ENCODE assay signal across 8 cellular contexts in the genomic region with DNA sequence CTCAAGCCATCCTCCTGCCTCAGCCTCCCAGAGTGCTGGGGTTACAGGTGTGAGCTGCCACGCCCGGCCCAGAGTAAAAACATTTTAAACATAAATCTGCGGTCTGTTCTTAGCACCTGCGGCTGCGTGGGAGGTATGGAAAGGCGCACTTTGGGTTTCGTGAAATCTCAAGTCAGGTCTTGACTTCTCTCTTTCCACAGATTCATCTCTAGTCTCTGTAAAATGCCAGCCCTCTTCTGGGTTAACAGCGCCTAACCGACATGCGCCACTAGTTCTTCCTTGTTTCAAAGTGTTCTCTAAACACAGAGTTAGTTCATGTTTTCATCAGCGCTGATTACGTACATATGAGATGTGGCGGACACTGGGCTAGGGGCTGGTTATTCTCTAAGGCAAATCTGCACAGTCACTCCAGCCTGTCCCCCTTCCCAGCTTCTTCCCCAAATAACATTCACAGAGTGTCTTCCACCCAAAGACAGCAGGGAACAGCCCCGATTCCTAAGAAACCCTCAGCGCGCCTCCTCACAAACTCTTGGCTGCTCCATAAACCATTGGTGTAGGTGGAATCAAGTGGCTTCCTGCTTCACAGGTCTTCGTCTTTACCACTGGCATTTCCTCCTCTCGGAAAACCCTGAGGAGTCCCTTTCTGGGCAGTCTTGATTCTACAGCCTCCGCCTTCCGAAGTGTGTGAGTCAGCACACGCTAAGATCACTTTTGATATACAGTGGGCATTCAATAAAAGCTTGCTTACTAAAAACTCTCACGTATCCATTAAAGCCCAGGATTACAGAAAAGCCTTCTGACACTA. TPM values are rescaled to one million over a fixed set of nuclear protein-coding genes. Genes with fewer than 3 reads are reported as not detected.
DNase-seq lines count a peak whose midpoint lies in the region; ATAC-seq, FAIRE-seq and TF ChIP-seq lines count a peak whose summit lies in the region.

No MANE protein-coding gene starts in this region.

- DNase-seq in AG08395 (ENCODE audit: low spot score) (peak; percentile 68), GM19239 (ENCODE audit: insufficient read length, low spot score) (peak; percentile 44), HT-29 (ENCODE audit: low spot score) (peak; percentile 96), brain microvascular endothelial cell (peak; percentile 86), kidney tubule cell (ENCODE audit: low spot score) (peak; percentile 93)
- peak; percentile 75 for DNase-seq in T-helper 2 cell treated with Interferon-gamma antibody and Interleukin-4, amounts not matched to agents 5 μg/mL and 100 μg/mL, for 36 hours (ENCODE audit: low spot score)
- DNase-seq in stimulated activated CD4-positive, alpha-beta T cell treated with anti-CD3 and anti-CD28 coated beads, Interleukin-4, amount 100 ng/mL, for 1 hour: peak; percentile 65

- H3K27me3 ChIP-seq in brain microvascular endothelial cell (replicated peaks): no peaks in the 10 kb centered on the region

- peak overlapping the region; percentile 81 for H3K27ac Mint-ChIP-seq in T-helper 2 cell treated with Interferon-gamma antibody and Interleukin-4, amounts not matched to agents 5 μg/mL and 100 μg/mL, for 36 hours

- ATAC-seq in HG03457 (IDR thresholded peaks at IDR 0.05; ENCODE audit: unreplicated experiment): no peak

- TF ChIP-seq CTCF in brain microvascular endothelial cell (IDR thresholded peaks at IDR 0.05; ENCODE audit: low read depth, low read length, missing control alignments): no peak

- H3K4me3 ChIP-seq in brain microvascular endothelial cell (ENCODE audit: low read depth, low read length): peak overlapping the region; percentile 97

- in situ Hi-C loops in brain microvascular endothelial cell (cut with HindIII; ENCODE audit: low pct_ligation_motif_present, low sequenced_read_pairs): no loop called here

- peak overlapping the region; percentile 94 for H3K27ac ChIP-seq in brain microvascular endothelial cell

- H3K4me1 Mint-ChIP-seq in T-helper 2 cell treated with Interferon-gamma antibody and Interleukin-4, amounts not matched to agents 5 μg/mL and 100 μg/mL, for 36 hours (ENCODE audit: low read depth): peaks cover 22% of the 10 kb centered on the region

- peak; percentile 45 for FAIRE-seq in GM19239 (lab: Jason Lieb, UNC)

- peaks cover 2% of the 10 kb centered on the region for H3K36me3 ChIP-seq in brain microvascular endothelial cell (replicated peaks)

- H3K36me3 Mint-ChIP-seq in T-helper 2 cell treated with Interferon-gamma antibody and Interleukin-4, amounts not matched to agents 5 μg/mL and 100 μg/mL, for 36 hours (ENCODE audit: low read depth): peaks cover 24% of the 10 kb centered on the region

- H3K9me3 Mint-ChIP-seq in T-helper 2 cell treated with Interferon-gamma antibody and Interleukin-4, amounts not matched to agents 5 μg/mL and 100 μg/mL, for 36 hours: no peaks in the 10 kb centered on the region

- peak overlapping the region; percentile 91 for H3K4me3 Mint-ChIP-seq in T-helper 2 cell treated with Interferon-gamma antibody and Interleukin-4, amounts not matched to agents 5 μg/mL and 100 μg/mL, for 36 hours

- peaks cover 8% of the 10 kb centered on the region for H3K27me3 Mint-ChIP-seq in T-helper 2 cell treated with Interferon-gamma antibody and Interleukin-4, amounts not matched to agents 5 μg/mL and 100 μg/mL, for 36 hours (ENCODE audit: low read depth)

RNA-seq across cellular contexts. Expression of gene PARP4, which starts 1.4 kb away (rescaled TPM):
- total RNA-seq in HT-29 (2014; rRNA removed; shearing (Covaris generic)): 75.6 and 78.9 TPM in 2 replicates

Comparison
In these comparisons a context has a peak if more than half of its experiments do, and no peak if none do; other contexts are left out.
1. DNase-seq: peak in every context shown above with its lines; median percentile 96 in HT-29; 93 in kidney tubule cell; 86 in brain microvascular endothelial cell; 75 in T-helper 2 cell treated with Interferon-gamma antibody and Interleukin-4, amounts not matched to agents 5 μg/mL and 100 μg/mL, for 36 hours; 68 in AG08395; 65 in stimulated activated CD4-positive, alpha-beta T cell treated with anti-CD3 and anti-CD28 coated beads, Interleukin-4, amount 100 ng/mL, for 1 hour; 44 in GM19239.